34 cellular contexts compared by ENCODE assay signal in the genomic region with DNA sequence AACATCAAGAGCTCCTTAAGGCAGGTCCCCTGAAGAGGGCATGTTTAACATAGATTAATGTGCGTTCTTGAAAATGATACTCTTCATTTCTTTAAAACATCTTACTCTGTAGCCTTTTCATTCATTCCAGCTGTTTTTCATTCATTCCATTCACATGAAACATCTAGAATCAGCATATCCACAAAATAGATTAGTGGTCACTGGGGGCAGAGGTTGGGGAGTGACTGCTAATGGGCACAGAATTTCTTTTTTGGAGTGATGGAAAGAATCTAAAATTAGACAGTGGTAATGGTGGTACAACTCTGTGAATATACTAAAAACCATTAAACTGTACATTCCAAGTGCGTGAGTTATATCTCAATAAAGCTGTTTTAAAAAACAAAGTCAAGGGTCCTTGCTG. TPM values are rescaled to one million over a fixed set of nuclear protein-coding genes. Genes with fewer than 3 reads are reported as not detected.
DNase-seq lines count a peak whose midpoint lies in the region; ATAC-seq, FAIRE-seq and TF ChIP-seq lines count a peak whose summit lies in the region.
"Had no signal": no experiment of that assay in that cellular context is flagged by ENCODE, and none has a peak within 500 bp of the region (broad histone marks: within the 10 kb centered on the region; RNA-seq: fewer than 3 reads in every experiment).

No MANE protein-coding gene starts in this region.

- peaks cover 25% of the 10 kb centered on the region for H3K36me3 Mint-ChIP-seq in astrocyte (ENCODE audit: low read depth, unreplicated experiment)

- H3K4me1 Mint-ChIP-seq in astrocyte (ENCODE audit: low read depth, unreplicated experiment) = peaks cover 10% of the 10 kb centered on the region
- H3K4me1 Mint-ChIP-seq: activated CD4-positive, alpha-beta T cell treated with anti-CD3 and anti-CD28 coated beads for 36 hours; nephron had no signal

- FAIRE-seq in astrocyte (lab: Jason Lieb, UNC) = no peak
- FAIRE-seq: frontal cortex had no signal

- H3K27me3 Mint-ChIP-seq in astrocyte (ENCODE audit: low read depth, unreplicated experiment) = no peaks in the 10 kb centered on the region
- H3K27me3 Mint-ChIP-seq: activated CD4-positive, alpha-beta T cell treated with anti-CD3 and anti-CD28 coated beads for 36 hours; activated naive CD8-positive, alpha-beta T cell treated with anti-CD3 and anti-CD28 coated beads for 36 hours; CD4-positive, CD25-positive, alpha-beta regulatory T cell; effector memory CD8-positive, alpha-beta T cell had no signal

- ATAC-seq in SK-N-SH treated with all-trans-retinoic acid at 6 μM for 48 hours = peak; percentile 20; the same call in 2 of the 3 replicates
- no peak for ATAC-seq in HG03565 (IDR thresholded peaks at IDR 0.05; ENCODE audit: unreplicated experiment)
- ATAC-seq: activated CD4-positive, alpha-beta T cell treated with anti-CD3 and anti-CD28 coated beads for 36 hours; effector memory CD8-positive, alpha-beta T cell; stimulated activated effector memory CD8-positive, alpha-beta T cell treated with anti-CD3 and anti-CD28 coated beads, Interleukin-12 subunit alpha, Interleukin-12 subunit beta, amount 100 ng/mL, for 72 hours had no signal

- H3K36me3 ChIP-seq in SK-N-SH (replicated peaks in 1 of 2; ENCODE audit: control insufficient read depth in 1 of 2, insufficient read depth in 2 of 2, low read length in 1 of 2) = peaks cover 13 to 42% of the 10 kb centered on the region in 2 experiments
- no peaks in the 10 kb centered on the region for H3K36me3 ChIP-seq in astrocyte (ENCODE audit: insufficient read depth, low read length)

- H3K4me2 ChIP-seq in SK-N-SH (no peak overlapping the region), astrocyte (ENCODE audit: low read length) (peak overlapping the region; percentile 52)

- H3K9me2 ChIP-seq in SK-N-SH = no peaks in the 10 kb centered on the region

- H3K9me3 Mint-ChIP-seq in astrocyte (ENCODE audit: unreplicated experiment) = no peaks in the 10 kb centered on the region
- H3K9me3 Mint-ChIP-seq: activated naive CD8-positive, alpha-beta T cell treated with anti-CD3 and anti-CD28 coated beads for 36 hours; CD4-positive, CD25-positive, alpha-beta regulatory T cell; effector memory CD8-positive, alpha-beta T cell; nephron; stimulated activated effector memory CD8-positive, alpha-beta T cell treated with anti-CD3 and anti-CD28 coated beads, Interleukin-12 subunit alpha, Interleukin-12 subunit beta, amount 100 ng/mL, for 72 hours had no signal

- TF ChIP-seq EP300 in SK-N-SH (IDR thresholded peaks at IDR 0.05; ENCODE audit: borderline replicate concordance in 1 of 2, low read depth in 1 of 2, low read length in 1 of 2) = no peak

- no peaks in the 10 kb centered on the region for H3F3A ChIP-seq in SK-N-SH (replicated peaks; ENCODE audit: insufficient read depth)

- no peak overlapping the region for H3K9ac ChIP-seq in SK-N-SH
- H3K9ac ChIP-seq in astrocyte (ENCODE audit: low read length) = peak overlapping the region; percentile 13

- CTCF ChIA-PET in SK-N-SH (lab: Yijun Ruan, JAX) = interaction anchor here (1.2 to 9.5 kb wide), 7 partner anchors 10 to 166 kb away, joined by 5 to 142 read pairs (median 17); a partner anchor contains a TSS

- no peak for TF ChIP-seq CTCF in SK-N-SH (IDR thresholded peaks at IDR 0.05)
- TF ChIP-seq CTCF in astrocyte (IDR thresholded peaks at IDR 0.05; ENCODE audit: insufficient read depth, low read depth, low read length) = no peak

- no peaks in the 10 kb centered on the region for H3K4me1 ChIP-seq in SK-N-SH (ENCODE audit: control insufficient read depth in 1 of 2, insufficient read depth in 2 of 2, low read depth in 1 of 2, low read length in 1 of 2)
- peaks cover 13% of the 10 kb centered on the region for H3K4me1 ChIP-seq in astrocyte (ENCODE audit: insufficient read depth, low read length)
- H3K4me1 ChIP-seq: HAP-1 had no signal

- POLR2A ChIA-PET in SK-N-SH (lab: Yijun Ruan, JAX) = no interaction called here

- H3K79me2 ChIP-seq in SK-N-SH (ENCODE audit: insufficient read depth) = no peaks in the 10 kb centered on the region
- no peaks in the 10 kb centered on the region for H3K79me2 ChIP-seq in astrocyte (ENCODE audit: insufficient read depth, low read length)

- peak overlapping the region; percentile 30 for H3K4me3 Mint-ChIP-seq in astrocyte (ENCODE audit: unreplicated experiment)
- H3K4me3 Mint-ChIP-seq: activated CD4-positive, alpha-beta T cell treated with anti-CD3 and anti-CD28 coated beads for 36 hours; activated naive CD8-positive, alpha-beta T cell treated with anti-CD3 and anti-CD28 coated beads for 36 hours; effector memory CD8-positive, alpha-beta T cell; nephron; stimulated activated effector memory CD8-positive, alpha-beta T cell treated with anti-CD3 and anti-CD28 coated beads, Interleukin-12 subunit alpha, Interleukin-12 subunit beta, amount 100 ng/mL, for 72 hours had no signal

- no peak for TF ChIP-seq RAD21 in SK-N-SH (IDR thresholded peaks at IDR 0.05; ENCODE audit: low read length)

- H3K9me3 ChIP-seq in SK-N-SH (no peaks in the 10 kb centered on the region), astrocyte (ENCODE audit: insufficient read depth, low read depth, low read length) (no peaks in the 10 kb centered on the region)
- H3K9me3 ChIP-seq: HAP-1 had no signal

- H3K27me3 ChIP-seq in SK-N-SH (ENCODE audit: insufficient read depth) (no peaks in the 10 kb centered on the region), astrocyte (ENCODE audit: insufficient read depth, low read length) (no peaks in the 10 kb centered on the region)

- WGBS in SK-N-SH (ENCODE audit: low lambda C conversion rate) = 70% methylated on average over 2 of the region's 2 CpGs

- H2AFZ ChIP-seq in SK-N-SH (ENCODE audit: low read depth) = no peak overlapping the region
- H2AFZ ChIP-seq in astrocyte (ENCODE audit: low read depth, low read length) = no peak overlapping the region

- no peak overlapping the region for H3K27ac Mint-ChIP-seq in astrocyte (ENCODE audit: unreplicated experiment)
- H3K27ac Mint-ChIP-seq: activated CD4-positive, alpha-beta T cell treated with anti-CD3 and anti-CD28 coated beads for 36 hours; activated naive CD8-positive, alpha-beta T cell treated with anti-CD3 and anti-CD28 coated beads for 36 hours; CD4-positive, CD25-positive, alpha-beta regulatory T cell; nephron had no signal

- DNase-seq in SK-N-SH (no peak), astrocyte (ENCODE audit: low read depth) (peak; percentile 44), hepatic stellate cell (ENCODE audit: low spot score) (peak; percentile 44), HT-29 (ENCODE audit: low spot score) (no peak), HuH-7.5 (ENCODE audit: low spot score) (no peak), NCI-H524 treated with DMSO at 0.1 percent for 48 hours (lab: John Stamatoyannopoulos, UW) (no peak)
- DNase-seq: activated CD4-positive, alpha-beta T cell treated with anti-CD3 and anti-CD28 coated beads for 36 hours; activated effector memory CD4-positive, alpha-beta T cell treated with Interleukin-2 at 50 U/mL for 16 hours; activated naive CD8-positive, alpha-beta T cell treated with anti-CD3 and anti-CD28 coated beads for 36 hours; activated T-cell treated with anti-CD3 and anti-CD28 coated beads for 4 hours; AML-193; aorta; CD4-positive, CD25-positive, alpha-beta regulatory T cell; central memory CD4-positive, alpha-beta T cell; cortex of kidney; effector memory CD8-positive, alpha-beta T cell; kidney glomerular epithelial cell; NCI-H1092 treated with DMSO at 0.1 percent for 48 hours; NCI-H187; substantia nigra; T-helper 9 cell; trophoblast cell had no signal

- H3K4me3 ChIP-seq in SK-N-SH (ENCODE audit: low read depth in 2 of 2, low read length in 1 of 2) (no peak overlapping the region), astrocyte (ENCODE audit: insufficient read depth, low read depth, low read length) (no peak overlapping the region)
- H3K4me3 ChIP-seq: HAP-1, lung had no signal

- no peaks in the 10 kb centered on the region for H4K20me1 ChIP-seq in SK-N-SH (ENCODE audit: insufficient read depth)
- no peaks in the 10 kb centered on the region for H4K20me1 ChIP-seq in astrocyte (ENCODE audit: insufficient read depth, low read length)

- peak overlapping the region in 1 of 2 experiments; percentile 33; a peak in 1 of 4 replicates for H3K27ac ChIP-seq in SK-N-SH (ENCODE audit: low read depth in 2 of 2, low read length in 1 of 2)
- peak overlapping the region; percentile 45 for H3K27ac ChIP-seq in astrocyte (ENCODE audit: low read depth, low read length)
- H3K27ac ChIP-seq: 22Rv1, VCaP had no signal

TF ChIP-seq in SK-N-SH treated with all-trans-retinoic acid at 6 μM for 48 hours, 23 proteins besides CTCF, POLR2A, EP300 and RAD21:
- TF ChIP-seq ZFP30 (CRISPR knock-in tag; IDR thresholded peaks at IDR 0.05) = no peak
- no peak for TF ChIP-seq BACH2 (CRISPR knock-in tag; IDR thresholded peaks at IDR 0.05; ENCODE audit: borderline replicate concordance)
- no peak for TF ChIP-seq ZFP3 (CRISPR knock-in tag; IDR thresholded peaks at IDR 0.05)
- no peak for TF ChIP-seq GLIS3 (CRISPR knock-in tag; IDR thresholded peaks at IDR 0.05)

TF ChIP-seq in SK-N-SH, 30 proteins besides CTCF, POLR2A, EP300 and RAD21:
- no peak for TF ChIP-seq YY1 (IDR thresholded peaks at IDR 0.05; ENCODE audit: low read depth)
- TF ChIP-seq TAF1 (IDR thresholded peaks at IDR 0.05; ENCODE audit: borderline replicate concordance, low read depth, low read length) = no peak

RNA-seq across cellular contexts. Expression of a gene that starts 15.4 kb away (rescaled TPM):
- not detected in 2 replicates for polyA plus RNA-seq in SK-N-SH (2012; rRNA removed)
- not detected in 2 replicates for polyA plus RNA-seq in SK-N-SH (2012; cell fraction: cytosol; rRNA removed)
- not detected in 2 replicates for polyA plus RNA-seq in SK-N-SH (2012; cell fraction: nucleus; rRNA removed)
- total RNA-seq in astrocyte = not detected in 2 replicates
- total RNA-seq in HT-29 (2014; rRNA removed; shearing (Covaris generic)) = not detected in 2 replicates
- total RNA-seq: epithelial cell of proximal tubule, frontal cortex, osteocyte had no signal

RNA-seq across cellular contexts. Expression of a gene that starts 41.5 kb away (rescaled TPM):
- polyA plus RNA-seq in SK-N-SH (2012; rRNA removed) = not detected in 2 replicates
- polyA plus RNA-seq in SK-N-SH (2012; cell fraction: cytosol; rRNA removed) = not detected in 2 replicates
- polyA plus RNA-seq in SK-N-SH (2012; cell fraction: nucleus; rRNA removed) = not detected in 2 replicates
- not detected in 2 replicates for total RNA-seq in astrocyte
- not detected in 2 replicates for total RNA-seq in HT-29 (2014; rRNA removed; shearing (Covaris generic))
- total RNA-seq: activated CD4-positive, alpha-beta T cell treated with anti-CD3 and anti-CD28 coated beads for 36 hours; activated naive CD8-positive, alpha-beta T cell treated with anti-CD3 and anti-CD28 coated beads for 36 hours; aorta; CD4-positive, CD25-positive, alpha-beta regulatory T cell; NCI-H460; osteocyte had no signal

Comparison
In these comparisons a context has a peak if more than half of its experiments do, and no peak if none do; other contexts are left out.
1. DNase-seq: peak in astrocyte (single experiment) and hepatic stellate cell (single experiment); none in SK-N-SH (single experiment), HT-29 (single experiment), HuH-7.5 (single experiment) and NCI-H524 treated with DMSO at 0.1 percent for 48 hours (single experiment).